ENCODE assay signal across 15 cellular contexts in genomic region chr20:20755227-20755626, GRCh38. TPM values are rescaled to one million over a fixed set of nuclear protein-coding genes. Genes with fewer than 3 reads are reported as not detected.
DNase-seq lines count a peak whose midpoint lies in the region; ATAC-seq and TF ChIP-seq lines count a peak whose summit lies in the region.
"Had no signal": no experiment of that assay in that cellular context is flagged by ENCODE, and none has a peak within 500 bp of the region (broad histone marks: within the 10 kb centered on the region; RNA-seq: fewer than 3 reads in every experiment).

No MANE protein-coding gene starts in this region.

- POLR2A ChIA-PET in CD4-positive, alpha-beta T cell (lab: Charles Lee) = no interaction called here

- CTCF ChIA-PET in CD4-positive, alpha-beta T cell (lab: Charles Lee) = no interaction called here

- no peaks in the 10 kb centered on the region for H3K36me3 Mint-ChIP-seq in CD4-positive, alpha-beta T cell (ENCODE audit: low read depth)
- H3K36me3 Mint-ChIP-seq: CD8-positive, alpha-beta T cell had no signal

- TF ChIP-seq CTCF in NB4 (IDR thresholded peaks at IDR 0.05; ENCODE audit: low read depth, low read length) = no peak
- TF ChIP-seq CTCF in CD4-positive, alpha-beta T cell (IDR thresholded peaks at IDR 0.05) = no peak

- no peak overlapping the region for H3K4me3 Mint-ChIP-seq in CD4-positive, alpha-beta T cell
- H3K4me3 Mint-ChIP-seq: CD8-positive, alpha-beta T cell; H9 had no signal

- H3K27ac ChIP-seq in CD4-positive, alpha-beta T cell (ENCODE audit: low read depth, low read length) = no peak overlapping the region

- H3K9me3 ChIP-seq in CD4-positive, alpha-beta T cell (ENCODE audit: control insufficient read depth, low read length) = no peaks in the 10 kb centered on the region

- DNase-seq in GF-D8 (lab: John Stamatoyannopoulos, UW) (peak; percentile 27), NB4 (ENCODE audit: low read depth) (peak; percentile 51), SKM-1 treated with dmso at 0.1 percent for 144 hours (lab: John Stamatoyannopoulos, UW; ENCODE audit: unreplicated experiment) (peak; percentile 64), medulla oblongata (ENCODE audit: extremely low spot score) (peak; percentile 50), mesenteric fat pad (ENCODE audit: low spot score) (no peak), DMS 273 treated with DMSO at 0.1 percent for 48 hours (lab: John Stamatoyannopoulos, UW) (no peak)
- DNase-seq in CD4-positive, alpha-beta T cell = no peak
- DNase-seq: CD8-positive, alpha-beta T cell; H9; NCI-H1092; NCI-H2107; NCI-H345; NCI-H748 treated with DMSO at 0.1 percent for 48 hours; T-helper 1 cell had no signal

- H3K27me3 ChIP-seq in CD4-positive, alpha-beta T cell (ENCODE audit: control insufficient read depth, insufficient read depth, low read length) = no peaks in the 10 kb centered on the region

- H3K4me3 ChIP-seq in NB4 (ENCODE audit: low read depth, low read length) = no peak overlapping the region

- intact Hi-C loops in CD4-positive, alpha-beta T cell (cut with DNase I, micrococcal nuclease) = no loop called here

- no peak for ATAC-seq in CD4-positive, alpha-beta T cell (ENCODE audit: poor library complexity)
- ATAC-seq in HG03139 (IDR thresholded peaks at IDR 0.05; ENCODE audit: unreplicated experiment) = no peak
- ATAC-seq: CD8-positive, alpha-beta T cell had no signal

- no peaks in the 10 kb centered on the region for H3K9me3 Mint-ChIP-seq in CD4-positive, alpha-beta T cell
- H3K9me3 Mint-ChIP-seq: CD8-positive, alpha-beta T cell; H9 had no signal

- H3K27ac Mint-ChIP-seq in CD4-positive, alpha-beta T cell = no peak overlapping the region
- H3K27ac Mint-ChIP-seq: CD8-positive, alpha-beta T cell; H9 had no signal

- TF ChIP-seq POLR2A in NB4 (IDR thresholded peaks at IDR 0.05; ENCODE audit: extremely low read depth, insufficient read length) = no peak

- no peaks in the 10 kb centered on the region for H3K4me1 Mint-ChIP-seq in CD4-positive, alpha-beta T cell (ENCODE audit: low read depth)
- H3K4me1 Mint-ChIP-seq: H9 had no signal

- peaks cover 23% of the 10 kb centered on the region for H3K27me3 Mint-ChIP-seq in CD4-positive, alpha-beta T cell

RNA-seq across cellular contexts. Expression of gene RALGAPA2, which starts 42.8 kb away (rescaled TPM):
- total RNA-seq in mesenteric fat pad = 46.7 TPM
- 10 to 100 TPM; 21.2 to 21.9 TPM for total RNA-seq in CD4-positive, alpha-beta T cell

Comparison
In these comparisons a context has a peak if more than half of its experiments do, and no peak if none do; other contexts are left out.
1. DNase-seq: peak in GF-D8 (single experiment), NB4 (single experiment), SKM-1 treated with dmso at 0.1 percent for 144 hours (single experiment) and medulla oblongata (single experiment); none in mesenteric fat pad (single experiment), CD4-positive, alpha-beta T cell (0 of 10) and DMS 273 treated with DMSO at 0.1 percent for 48 hours (single experiment).